1 cellular context compared by ENCODE assay signal in the genomic region with DNA sequence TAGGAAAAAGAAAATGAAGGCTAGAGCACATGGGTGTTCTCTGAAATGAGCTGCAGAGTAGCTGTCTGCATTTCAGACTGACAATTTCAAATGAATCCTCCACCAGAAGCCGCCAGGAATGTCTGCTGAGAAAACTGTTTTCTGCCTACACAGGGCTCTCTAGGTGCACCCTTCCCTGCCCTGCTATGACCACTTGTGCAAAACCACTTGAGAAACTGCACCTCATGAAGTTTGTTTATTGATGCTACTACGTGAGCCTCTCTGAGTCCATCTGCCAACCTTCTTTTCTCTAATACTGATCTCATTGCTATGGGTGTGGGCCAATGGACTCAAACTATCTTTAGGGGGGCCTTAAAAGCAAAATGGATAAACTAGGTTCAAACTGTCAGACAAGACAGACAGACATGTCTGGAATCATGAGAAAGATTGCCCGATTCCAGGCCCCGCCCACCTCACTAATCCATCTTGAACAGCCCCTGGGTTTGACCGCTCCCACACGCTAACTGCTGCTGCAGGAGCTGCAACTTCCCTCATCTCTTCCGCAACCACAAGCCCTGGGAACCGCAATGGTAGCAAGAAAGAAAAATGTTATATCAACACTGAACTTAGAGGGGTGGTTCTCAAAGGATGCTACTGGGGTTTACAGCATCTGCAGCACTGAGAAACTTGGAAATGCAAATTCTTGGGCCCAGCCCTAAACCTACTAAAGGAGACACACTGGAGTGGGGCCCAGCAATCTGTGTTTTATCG.
TF ChIP-seq lines count a peak whose summit lies in the region.

No MANE protein-coding gene starts in this region.

TF ChIP-seq in K562, 482 proteins besides CTCF, POLR2A, EP300 and RAD21 (continued from another document and continues in another):
- TF ChIP-seq, protein P1, sequence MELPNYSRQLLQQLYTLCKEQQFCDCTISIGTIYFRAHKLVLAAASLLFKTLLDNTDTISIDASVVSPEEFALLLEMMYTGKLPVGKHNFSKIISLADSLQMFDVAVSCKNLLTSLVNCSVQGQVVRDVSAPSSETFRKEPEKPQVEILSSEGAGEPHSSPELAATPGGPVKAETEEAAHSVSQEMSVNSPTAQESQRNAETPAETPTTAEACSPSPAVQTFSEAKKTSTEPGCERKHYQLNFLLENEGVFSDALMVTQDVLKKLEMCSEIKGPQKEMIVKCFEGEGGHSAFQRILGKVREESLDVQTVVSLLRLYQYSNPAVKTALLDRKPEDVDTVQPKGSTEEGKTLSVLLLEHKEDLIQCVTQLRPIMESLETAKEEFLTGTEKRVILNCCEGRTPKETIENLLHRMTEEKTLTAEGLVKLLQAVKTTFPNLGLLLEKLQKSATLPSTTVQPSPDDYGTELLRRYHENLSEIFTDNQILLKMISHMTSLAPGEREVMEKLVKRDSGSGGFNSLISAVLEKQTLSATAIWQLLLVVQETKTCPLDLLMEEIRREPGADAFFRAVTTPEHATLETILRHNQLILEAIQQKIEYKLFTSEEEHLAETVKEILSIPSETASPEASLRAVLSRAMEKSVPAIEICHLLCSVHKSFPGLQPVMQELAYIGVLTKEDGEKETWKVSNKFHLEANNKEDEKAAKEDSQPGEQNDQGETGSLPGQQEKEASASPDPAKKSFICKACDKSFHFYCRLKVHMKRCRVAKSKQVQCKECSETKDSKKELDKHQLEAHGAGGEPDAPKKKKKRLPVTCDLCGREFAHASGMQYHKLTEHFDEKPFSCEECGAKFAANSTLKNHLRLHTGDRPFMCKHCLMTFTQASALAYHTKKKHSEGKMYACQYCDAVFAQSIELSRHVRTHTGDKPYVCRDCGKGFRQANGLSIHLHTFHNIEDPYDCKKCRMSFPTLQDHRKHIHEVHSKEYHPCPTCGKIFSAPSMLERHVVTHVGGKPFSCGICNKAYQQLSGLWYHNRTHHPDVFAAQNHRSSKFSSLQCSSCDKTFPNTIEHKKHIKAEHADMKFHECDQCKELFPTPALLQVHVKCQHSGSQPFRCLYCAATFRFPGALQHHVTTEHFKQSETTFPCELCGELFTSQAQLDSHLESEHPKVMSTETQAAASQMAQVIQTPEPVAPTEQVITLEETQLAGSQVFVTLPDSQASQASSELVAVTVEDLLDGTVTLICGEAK (IDR thresholded peaks at IDR 0.05) = no peak
- TF ChIP-seq, protein P1 (CRISPR knock-in tag; IDR thresholded peaks at IDR 0.05) = no peak
- no peak for TF ChIP-seq ZNF282 (CRISPR knock-in tag; IDR thresholded peaks at IDR 0.05)
- TF ChIP-seq ZNF217 (CRISPR knock-in tag; IDR thresholded peaks at IDR 0.05) = no peak
- TF ChIP-seq SNRNP70 (optimal IDR thresholded peaks at IDR 0.05; ENCODE audit: low read depth, low read length) = no peak
- no peak for TF ChIP-seq SPI1 (IDR thresholded peaks at IDR 0.05; ENCODE audit: borderline replicate concordance, low read depth, low read length)
- TF ChIP-seq ZNF239 (CRISPR knock-in tag; IDR thresholded peaks at IDR 0.05) = no peak
- no peak for TF ChIP-seq GABPB2 (CRISPR knock-in tag; conservative IDR thresholded peaks at IDR 0.05)
- TF ChIP-seq, protein P2, sequence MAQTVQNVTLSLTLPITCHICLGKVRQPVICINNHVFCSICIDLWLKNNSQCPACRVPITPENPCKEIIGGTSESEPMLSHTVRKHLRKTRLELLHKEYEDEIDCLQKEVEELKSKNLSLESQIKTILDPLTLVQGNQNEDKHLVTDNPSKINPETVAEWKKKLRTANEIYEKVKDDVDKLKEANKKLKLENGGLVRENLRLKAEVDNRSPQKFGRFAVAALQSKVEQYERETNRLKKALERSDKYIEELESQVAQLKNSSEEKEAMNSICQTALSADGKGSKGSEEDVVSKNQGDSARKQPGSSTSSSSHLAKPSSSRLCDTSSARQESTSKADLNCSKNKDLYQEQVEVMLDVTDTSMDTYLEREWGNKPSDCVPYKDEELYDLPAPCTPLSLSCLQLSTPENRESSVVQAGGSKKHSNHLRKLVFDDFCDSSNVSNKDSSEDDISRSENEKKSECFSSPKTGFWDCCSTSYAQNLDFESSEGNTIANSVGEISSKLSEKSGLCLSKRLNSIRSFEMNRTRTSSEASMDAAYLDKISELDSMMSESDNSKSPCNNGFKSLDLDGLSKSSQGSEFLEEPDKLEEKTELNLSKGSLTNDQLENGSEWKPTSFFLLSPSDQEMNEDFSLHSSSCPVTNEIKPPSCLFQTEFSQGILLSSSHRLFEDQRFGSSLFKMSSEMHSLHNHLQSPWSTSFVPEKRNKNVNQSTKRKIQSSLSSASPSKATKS (CRISPR knock-in tag; IDR thresholded peaks at IDR 0.05) = no peak
- TF ChIP-seq, protein P3, sequence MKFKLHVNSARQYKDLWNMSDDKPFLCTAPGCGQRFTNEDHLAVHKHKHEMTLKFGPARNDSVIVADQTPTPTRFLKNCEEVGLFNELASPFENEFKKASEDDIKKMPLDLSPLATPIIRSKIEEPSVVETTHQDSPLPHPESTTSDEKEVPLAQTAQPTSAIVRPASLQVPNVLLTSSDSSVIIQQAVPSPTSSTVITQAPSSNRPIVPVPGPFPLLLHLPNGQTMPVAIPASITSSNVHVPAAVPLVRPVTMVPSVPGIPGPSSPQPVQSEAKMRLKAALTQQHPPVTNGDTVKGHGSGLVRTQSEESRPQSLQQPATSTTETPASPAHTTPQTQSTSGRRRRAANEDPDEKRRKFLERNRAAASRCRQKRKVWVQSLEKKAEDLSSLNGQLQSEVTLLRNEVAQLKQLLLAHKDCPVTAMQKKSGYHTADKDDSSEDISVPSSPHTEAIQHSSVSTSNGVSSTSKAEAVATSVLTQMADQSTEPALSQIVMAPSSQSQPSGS (CRISPR knock-in tag; IDR thresholded peaks at IDR 0.05) = no peak
- no peak for TF ChIP-seq KLF13 (tag; IDR thresholded peaks at IDR 0.05; ENCODE audit: borderline replicate concordance, low read depth)
- TF ChIP-seq, protein P4, sequence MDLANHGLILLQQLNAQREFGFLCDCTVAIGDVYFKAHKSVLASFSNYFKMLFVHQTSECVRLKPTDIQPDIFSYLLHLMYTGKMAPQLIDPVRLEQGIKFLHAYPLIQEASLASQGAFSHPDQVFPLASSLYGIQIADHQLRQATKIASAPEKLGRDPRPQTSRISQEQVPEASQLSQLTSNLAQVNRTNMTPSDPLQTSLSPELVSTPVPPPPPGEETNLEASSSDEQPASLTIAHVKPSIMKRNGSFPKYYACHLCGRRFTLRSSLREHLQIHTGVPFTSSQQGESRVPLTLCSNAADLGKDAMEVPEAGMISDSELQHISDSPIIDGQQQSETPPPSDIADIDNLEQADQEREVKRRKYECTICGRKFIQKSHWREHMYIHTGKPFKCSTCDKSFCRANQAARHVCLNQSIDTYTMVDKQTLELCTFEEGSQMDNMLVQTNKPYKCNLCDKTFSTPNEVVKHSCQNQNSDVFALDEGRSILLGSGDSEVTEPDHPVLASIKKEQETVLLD (IDR thresholded peaks at IDR 0.05) = no peak
- TF ChIP-seq ETV6 (IDR thresholded peaks at IDR 0.05; ENCODE audit: borderline replicate concordance in 1 of 2, low read depth in 2 of 2, low read length in 1 of 2) = no peak; a peak in 1 of 4 replicates
- no peak for TF ChIP-seq ETV6 (CRISPR knock-in tag; IDR thresholded peaks at IDR 0.05; ENCODE audit: borderline replicate concordance)
- TF ChIP-seq CBX5 (IDR thresholded peaks at IDR 0.05; ENCODE audit: borderline replicate concordance, low read depth) = no peak
- TF ChIP-seq STAT5A (IDR thresholded peaks at IDR 0.05; ENCODE audit: borderline replicate concordance, low read length) = peak; percentile 60
- TF ChIP-seq, protein P5, sequence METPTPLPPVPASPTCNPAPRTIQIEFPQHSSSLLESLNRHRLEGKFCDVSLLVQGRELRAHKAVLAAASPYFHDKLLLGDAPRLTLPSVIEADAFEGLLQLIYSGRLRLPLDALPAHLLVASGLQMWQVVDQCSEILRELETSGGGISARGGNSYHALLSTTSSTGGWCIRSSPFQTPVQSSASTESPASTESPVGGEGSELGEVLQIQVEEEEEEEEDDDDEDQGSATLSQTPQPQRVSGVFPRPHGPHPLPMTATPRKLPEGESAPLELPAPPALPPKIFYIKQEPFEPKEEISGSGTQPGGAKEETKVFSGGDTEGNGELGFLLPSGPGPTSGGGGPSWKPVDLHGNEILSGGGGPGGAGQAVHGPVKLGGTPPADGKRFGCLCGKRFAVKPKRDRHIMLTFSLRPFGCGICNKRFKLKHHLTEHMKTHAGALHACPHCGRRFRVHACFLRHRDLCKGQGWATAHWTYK (CRISPR knock-in tag; IDR thresholded peaks at IDR 0.05) = no peak
- no peak for TF ChIP-seq TOE1 (IDR thresholded peaks at IDR 0.05; ENCODE audit: borderline replicate concordance)
- TF ChIP-seq TOE1 (CRISPR knock-in tag; IDR thresholded peaks at IDR 0.05; ENCODE audit: borderline replicate concordance, low read depth) = no peak
- no peak for TF ChIP-seq ZNF57 (CRISPR knock-in tag; IDR thresholded peaks at IDR 0.05)
- TF ChIP-seq EWSR1 (IDR thresholded peaks at IDR 0.05; ENCODE audit: borderline replicate concordance, low read depth, partially characterized antibody) = no peak
- no peak for TF ChIP-seq TEAD1 (CRISPR knock-in tag; IDR thresholded peaks at IDR 0.05)
- TF ChIP-seq, protein P6, sequence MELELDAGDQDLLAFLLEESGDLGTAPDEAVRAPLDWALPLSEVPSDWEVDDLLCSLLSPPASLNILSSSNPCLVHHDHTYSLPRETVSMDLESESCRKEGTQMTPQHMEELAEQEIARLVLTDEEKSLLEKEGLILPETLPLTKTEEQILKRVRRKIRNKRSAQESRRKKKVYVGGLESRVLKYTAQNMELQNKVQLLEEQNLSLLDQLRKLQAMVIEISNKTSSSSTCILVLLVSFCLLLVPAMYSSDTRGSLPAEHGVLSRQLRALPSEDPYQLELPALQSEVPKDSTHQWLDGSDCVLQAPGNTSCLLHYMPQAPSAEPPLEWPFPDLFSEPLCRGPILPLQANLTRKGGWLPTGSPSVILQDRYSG (tag; conservative IDR thresholded peaks at IDR 0.05; ENCODE audit: low read depth) = no peak
- TF ChIP-seq SIN3A (IDR thresholded peaks at IDR 0.05; ENCODE audit: borderline replicate concordance in 2 of 2, control insufficient read depth in 1 of 2, low read depth in 2 of 2, low read length in 2 of 2) = no peak
- no peak for TF ChIP-seq ZFP1 (CRISPR knock-in tag; IDR thresholded peaks at IDR 0.05)
- TF ChIP-seq, protein P7, sequence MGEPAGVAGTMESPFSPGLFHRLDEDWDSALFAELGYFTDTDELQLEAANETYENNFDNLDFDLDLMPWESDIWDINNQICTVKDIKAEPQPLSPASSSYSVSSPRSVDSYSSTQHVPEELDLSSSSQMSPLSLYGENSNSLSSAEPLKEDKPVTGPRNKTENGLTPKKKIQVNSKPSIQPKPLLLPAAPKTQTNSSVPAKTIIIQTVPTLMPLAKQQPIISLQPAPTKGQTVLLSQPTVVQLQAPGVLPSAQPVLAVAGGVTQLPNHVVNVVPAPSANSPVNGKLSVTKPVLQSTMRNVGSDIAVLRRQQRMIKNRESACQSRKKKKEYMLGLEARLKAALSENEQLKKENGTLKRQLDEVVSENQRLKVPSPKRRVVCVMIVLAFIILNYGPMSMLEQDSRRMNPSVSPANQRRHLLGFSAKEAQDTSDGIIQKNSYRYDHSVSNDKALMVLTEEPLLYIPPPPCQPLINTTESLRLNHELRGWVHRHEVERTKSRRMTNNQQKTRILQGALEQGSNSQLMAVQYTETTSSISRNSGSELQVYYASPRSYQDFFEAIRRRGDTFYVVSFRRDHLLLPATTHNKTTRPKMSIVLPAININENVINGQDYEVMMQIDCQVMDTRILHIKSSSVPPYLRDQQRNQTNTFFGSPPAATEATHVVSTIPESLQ (CRISPR knock-in tag; IDR thresholded peaks at IDR 0.05) = no peak
- TF ChIP-seq KLF10 (CRISPR knock-in tag; IDR thresholded peaks at IDR 0.05) = no peak
- TF ChIP-seq MCM7 (IDR thresholded peaks at IDR 0.05) = no peak
- TF ChIP-seq, protein P8, sequence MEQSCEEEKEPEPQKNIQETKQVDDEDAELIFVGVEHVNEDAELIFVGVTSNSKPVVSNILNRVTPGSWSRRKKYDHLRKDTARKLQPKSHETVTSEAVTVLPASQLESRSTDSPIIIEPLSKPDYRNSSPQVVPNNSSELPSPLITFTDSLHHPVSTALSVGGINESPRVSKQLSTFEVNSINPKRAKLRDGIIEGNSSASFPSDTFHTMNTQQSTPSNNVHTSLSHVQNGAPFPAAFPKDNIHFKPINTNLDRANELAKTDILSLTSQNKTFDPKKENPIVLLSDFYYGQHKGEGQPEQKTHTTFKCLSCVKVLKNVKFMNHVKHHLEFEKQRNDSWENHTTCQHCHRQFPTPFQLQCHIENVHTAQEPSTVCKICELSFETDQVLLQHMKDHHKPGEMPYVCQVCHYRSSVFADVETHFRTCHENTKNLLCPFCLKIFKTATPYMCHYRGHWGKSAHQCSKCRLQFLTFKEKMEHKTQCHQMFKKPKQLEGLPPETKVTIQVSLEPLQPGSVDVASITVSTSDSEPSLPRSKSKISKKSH (CRISPR knock-in tag; IDR thresholded peaks at IDR 0.05) = no peak
